Comparison of ENCODE assay signal across 19 cellular contexts in the genomic region with DNA sequence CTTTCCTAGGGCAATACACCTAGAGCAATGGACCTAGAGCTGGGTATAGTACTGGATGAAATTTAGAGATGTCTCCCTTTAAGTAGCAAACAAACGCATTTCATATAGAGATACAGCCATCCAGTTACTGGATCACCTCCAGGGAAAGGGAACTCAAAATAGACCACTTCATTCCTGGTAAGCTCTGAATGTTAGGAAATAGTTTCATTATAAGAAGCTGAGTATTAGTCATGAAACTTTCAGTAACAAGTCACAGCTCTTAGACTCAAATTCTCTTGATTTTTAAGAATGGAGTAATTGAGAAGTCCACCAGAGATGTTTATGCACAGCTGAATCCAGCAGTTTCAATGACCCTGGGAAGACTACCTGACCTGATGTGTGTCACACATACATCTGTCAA.
DNase-seq lines count a peak whose midpoint lies in the region; ATAC-seq and TF ChIP-seq lines count a peak whose summit lies in the region.
"Had no signal": no experiment of that assay in that cellular context is flagged by ENCODE, and none has a peak within 500 bp of the region (broad histone marks: within the 10 kb centered on the region; RNA-seq: fewer than 3 reads in every experiment).

No MANE protein-coding gene starts in this region.

- dilution Hi-C loops in IMR-90 (cut with HindIII; ENCODE audit: low sequenced_read_pairs, unreplicated experiment), result no loop called here

- H3K27ac ChIP-seq in IMR-90 (ENCODE audit: insufficient read depth, low read length) (peak overlapping the region; percentile 7; the same call in 1 of the 2 replicates), thoracic aorta (peak overlapping the region; percentile 35 to 62)
- H3K27ac ChIP-seq: prostate gland, SJSA1, spleen had no signal

- DNase-seq in IMR-90 (peak; percentile 63), chondrocyte (ENCODE audit: low spot score) (no peak), iris pigment epithelial cell (ENCODE audit: low read depth) (peak; percentile 45), thoracic aorta (ENCODE audit: low spot score) (no peak), GM19240 (ENCODE audit: insufficient read length, low spot score) (no peak)
- DNase-seq in stimulated activated CD8-positive, alpha-beta memory T cell treated with anti-CD3 and anti-CD28 coated beads, Interleukin-4, amount 100 ng/mL, for 48 hours, result no peak
- DNase-seq in stimulated activated CD4-positive, alpha-beta T cell treated with anti-CD3 and anti-CD28 coated beads, Interleukin-4, amount 100 ng/mL, for 4 hours, result no peak
- DNase-seq: activated CD4-positive, CD25-positive, alpha-beta regulatory T cell; BE2C; Caco-2; KG1; NCI-H2029; NCI-H446; spleen; substantia nigra had no signal

- no peak overlapping the region for H3K4ac ChIP-seq in IMR-90 (ENCODE audit: low read depth, low read length)

- in situ Hi-C loops in IMR-90 (cut with MboI; ENCODE audit: low sequenced_read_pairs), result no loop called here

- no peak overlapping the region for H3K23ac ChIP-seq in IMR-90 (ENCODE audit: low read depth, low read length)

- H3K9ac ChIP-seq in IMR-90 (ENCODE audit: low read depth, low read length), result no peak overlapping the region

- no peaks in the 10 kb centered on the region for H4K20me1 ChIP-seq in IMR-90 (ENCODE audit: insufficient read depth, low read length)

- peak overlapping the region; percentile 62; the same call in 1 of the 2 replicates for H3K4me2 ChIP-seq in IMR-90 (ENCODE audit: low read depth, low read length)

- TF ChIP-seq CTCF in IMR-90 (conservative IDR thresholded peaks at IDR 0.05; ENCODE audit: low read depth, low read length) (no peak), chondrocyte (IDR thresholded peaks at IDR 0.05) (no peak), thoracic aorta (IDR thresholded peaks at IDR 0.05) (no peak)

- peaks cover 7% of the 10 kb centered on the region for H3K9me3 Mint-ChIP-seq in chondrocyte (ENCODE audit: low read depth)

- H3K4me1 Mint-ChIP-seq in chondrocyte (ENCODE audit: low read depth), result peaks cover 58% of the 10 kb centered on the region

- H3K36me3 ChIP-seq in IMR-90 (ENCODE audit: control insufficient read depth, insufficient read depth, low read length) (no peaks in the 10 kb centered on the region), thoracic aorta (no peaks in the 10 kb centered on the region)
- H3K36me3 ChIP-seq: BE2C, prostate gland, SJSA1, spleen had no signal

- H3K9me3 ChIP-seq in IMR-90 (ENCODE audit: control insufficient read depth, insufficient read depth, low read length) (peaks cover 2% of the 10 kb centered on the region), thoracic aorta (peaks cover 4% of the 10 kb centered on the region)
- H3K9me3 ChIP-seq: BE2C, prostate gland, SJSA1 had no signal

- intact Hi-C loops in IMR-90 (cut with micrococcal nuclease), result no loop called here

- H2BK20ac ChIP-seq in IMR-90 (ENCODE audit: low read depth, low read length), result no peak overlapping the region

- no peak for TF ChIP-seq RAD21 in IMR-90 (IDR thresholded peaks at IDR 0.05; ENCODE audit: low read length)

- H3K79me1 ChIP-seq in IMR-90 (ENCODE audit: low read depth in 1 of 2, low read length in 2 of 2), result no peaks in the 10 kb centered on the region

- no TSS peak for BruUV-seq in IMR-90 (replicated peaks; lab: Mats Ljungman, UMichigan)

- no peak overlapping the region for H2AK9ac ChIP-seq in IMR-90 (replicated peaks; ENCODE audit: low read depth, low read length, poor library complexity)

- H3K4me3 Mint-ChIP-seq in chondrocyte (ENCODE audit: unreplicated experiment), result no peak overlapping the region

- no peaks in the 10 kb centered on the region for H3K27me3 Mint-ChIP-seq in chondrocyte (ENCODE audit: low read depth)

- no peak overlapping the region for H2BK120ac ChIP-seq in IMR-90 (ENCODE audit: low read depth, low read length)

- no peak overlapping the region for H4K8ac ChIP-seq in IMR-90 (ENCODE audit: low read depth in 2 of 2, low read length in 2 of 2)

- POLR2A ChIA-PET in IMR-90 (lab: Charles Lee; ENCODE audit: unreplicated experiment), result interaction anchor here (0.6 kb wide), 1 partner anchor 98 kb away, joined by 4 read pairs; no protein-coding TSS in a partner anchor

- H3K27me3 ChIP-seq in IMR-90 (ENCODE audit: control insufficient read depth, insufficient read depth, low read length) (no peaks in the 10 kb centered on the region; the same call in 1 of the 2 replicates), thoracic aorta (replicated peaks; ENCODE audit: insufficient read depth) (no peaks in the 10 kb centered on the region)
- H3K27me3 ChIP-seq: BE2C, SJSA1, spleen had no signal

- H3K14ac ChIP-seq in IMR-90 (replicated peaks; ENCODE audit: low read depth, low read length), result no peak overlapping the region

- ATAC-seq in IMR-90 (ENCODE audit: low read depth), result peak; percentile 78
- ATAC-seq in thoracic aorta (ENCODE audit: insufficient number of reproducible peaks, low FRiP score, low read depth), result peak; percentile 86
- ATAC-seq: Panc1 had no signal

- H2BK15ac ChIP-seq in IMR-90 (ENCODE audit: low read depth, low read length), result no peak overlapping the region

- no CpG with 5 or more reads among the region's 1 CpG for WGBS in IMR-90 (ENCODE audit: extremely low coverage in 2 of 2, insufficient read length in 1 of 2), 2 experiments

- peaks cover 2% of the 10 kb centered on the region for H3K9me1 ChIP-seq in IMR-90 (ENCODE audit: insufficient read depth, low read length)

- no peak overlapping the region for H2AK5ac ChIP-seq in IMR-90 (ENCODE audit: low read depth, low read length)

- 0 out of 2 replicates have a peak overlapping the region, but pooled peaks have one; percentile 7 for H3K56ac ChIP-seq in IMR-90 (ENCODE audit: extremely low read depth, insufficient read depth, low read length)

- peak overlapping the region; percentile 85 for H2BK5ac ChIP-seq in IMR-90 (ENCODE audit: low read depth, low read length, poor library complexity, severe bottlenecking)

- H4K5ac ChIP-seq in IMR-90 (ENCODE audit: low read depth, low read length), result no peak overlapping the region

- peaks cover 7% of the 10 kb centered on the region for H3K36me3 Mint-ChIP-seq in chondrocyte (ENCODE audit: low read depth)

- peak overlapping the region; percentile 70 for H3K27ac Mint-ChIP-seq in chondrocyte (ENCODE audit: unreplicated experiment)
- H3K27ac Mint-ChIP-seq: activated T-helper 2 cell treated with anti-CD3 and anti-CD28 coated beads, Interferon-gamma antibody, Interleukin-2, Interleukin-4, amounts not matched to agents 10 μg/mL and 5 μg/mL and 100 μg/mL, durations not matched to agents 14 hours and 24 hours and 36 hours had no signal

- CTCF ChIA-PET in IMR-90 (lab: Yijun Ruan, JAX), result interaction anchor here (0.6 kb wide), 1 partner anchor 71 kb away, joined by 3 read pairs; no protein-coding TSS in a partner anchor

- H3K18ac ChIP-seq in IMR-90 (ENCODE audit: low read depth, low read length), result peak overlapping the region; percentile 20; the same call in 1 of the 2 replicates

- H3K4me3 ChIP-seq in IMR-90 (ENCODE audit: insufficient read depth, low read depth, low read length) (no peak overlapping the region), thoracic aorta (no peak overlapping the region)
- H3K4me3 ChIP-seq: prostate gland, SJSA1, spleen had no signal

- H3K4me1 ChIP-seq in IMR-90 (ENCODE audit: control insufficient read depth, insufficient read depth, low read length), result peaks cover 5% of the 10 kb centered on the region
- H3K4me1 ChIP-seq in thoracic aorta (ENCODE audit: control insufficient read depth in 1 of 2, low read depth in 2 of 2), result peaks cover 21 to 48% of the 10 kb centered on the region in 2 donors
- H3K4me1 ChIP-seq: Caco-2, prostate gland, SJSA1 had no signal

- no peak overlapping the region for H4K91ac ChIP-seq in IMR-90 (ENCODE audit: insufficient read depth, low read depth, low read length)

- H2AFZ ChIP-seq in IMR-90 (replicated peaks; ENCODE audit: low read length, poor library complexity), result no peak overlapping the region

- TF ChIP-seq POLR2A in IMR-90 (IDR thresholded peaks at IDR 0.05; ENCODE audit: low read depth, low read length), result no peak

TF ChIP-seq in IMR-90, 13 proteins besides CTCF, POLR2A, EP300 and RAD21:
- TF ChIP-seq SMC3 (IDR thresholded peaks at IDR 0.05; ENCODE audit: low read depth, low read length), result no peak
- TF ChIP-seq CEBPB (IDR thresholded peaks at IDR 0.05; ENCODE audit: low read depth, low read length), result peak; percentile 11; the same call in 1 of the 2 replicates
TF ChIP-seq in IMR-90: peak in this region for 1.

Comparison
In these comparisons a context has a peak if more than half of its experiments do, and no peak if none do; other contexts are left out.
1. DNase-seq: peak in IMR-90 (single experiment) and iris pigment epithelial cell (single experiment); none in chondrocyte (single experiment), thoracic aorta (single experiment), stimulated activated CD8-positive, alpha-beta memory T cell treated with anti-CD3 and anti-CD28 coated beads, Interleukin-4, amount 100 ng/mL, for 48 hours (single experiment), GM19240 (single experiment) and stimulated activated CD4-positive, alpha-beta T cell treated with anti-CD3 and anti-CD28 coated beads, Interleukin-4, amount 100 ng/mL, for 4 hours (0 of 2).